8 cellular contexts compared by ENCODE assay signal in genomic region chr2:173402405-173402974, GRCh38. TPM values are rescaled to one million over a fixed set of nuclear protein-coding genes. Genes with fewer than 3 reads are reported as not detected.
A peak's percentile ranks its signal among the peaks of the same experiment; 100 is the strongest.
DNase-seq lines count a peak whose midpoint lies in the region; FAIRE-seq and TF ChIP-seq lines count a peak whose summit lies in the region.

No MANE protein-coding gene starts in this region.

- FAIRE-seq in GM19239 (lab: Jason Lieb, UNC): peak; percentile 96

- intact Hi-C loops in activated T-helper 1 cell treated with anti-CD3 and anti-CD28 coated beads, Interleukin-12 subunit alpha, Interleukin-12 subunit beta, Interleukin-2, Interleukin-4 antibody, amounts not matched to agents 30 ng/mL and 10 ng/mL and 1 ng/mL, durations not matched to agents 14 hours and 24 hours and 36 hours (cut with micrococcal nuclease): loop anchor here (1.0 to 5.0 kb wide), 5 partner anchors 47 to 939 kb away; no protein-coding TSS in a partner anchor

- peak; percentile 34 for DNase-seq in AG09309 (ENCODE audit: low read depth)
- peak; percentile 61 for DNase-seq in GM19239 (ENCODE audit: insufficient read length, low spot score)
- DNase-seq in Kasumi-1 (lab: John Stamatoyannopoulos, UW): peak; percentile 90 to 94
- peak; percentile 77 for DNase-seq in RKO (ENCODE audit: low spot score)
- DNase-seq in activated T-helper 1 cell treated with anti-CD3 and anti-CD28 coated beads, Interleukin-12 subunit alpha, Interleukin-12 subunit beta, Interleukin-2, Interleukin-4 antibody, amounts not matched to agents 30 ng/mL and 10 ng/mL and 1 ng/mL, durations not matched to agents 14 hours and 24 hours and 36 hours (ENCODE audit: low spot score): peak; percentile 60
- DNase-seq in foreskin fibroblast: peak; percentile 75 to 92
- peak; percentile 67 for DNase-seq in stromal cell of bone marrow (ENCODE audit: low read depth)

- H3K27ac Mint-ChIP-seq in activated T-helper 1 cell treated with anti-CD3 and anti-CD28 coated beads, Interleukin-12 subunit alpha, Interleukin-12 subunit beta, Interleukin-2, Interleukin-4 antibody, amounts not matched to agents 30 ng/mL and 10 ng/mL and 1 ng/mL, durations not matched to agents 14 hours and 24 hours and 36 hours: no peak overlapping the region

- H3K4me3 ChIP-seq in AG09309 (ENCODE audit: control insufficient read depth, low read depth, low read length) (peak overlapping the region; percentile 21), foreskin fibroblast (ENCODE audit: low read depth in 1 of 2, low read length in 2 of 2) (peak overlapping the region; percentile 32 to 37), neutrophil (ENCODE audit: low read depth in 1 of 2, low read length in 1 of 2) (no peak overlapping the region)

- H3K36me3 ChIP-seq in neutrophil: no peaks in the 10 kb centered on the region

- H3K36me3 Mint-ChIP-seq in activated T-helper 1 cell treated with anti-CD3 and anti-CD28 coated beads, Interleukin-12 subunit alpha, Interleukin-12 subunit beta, Interleukin-2, Interleukin-4 antibody, amounts not matched to agents 30 ng/mL and 10 ng/mL and 1 ng/mL, durations not matched to agents 14 hours and 24 hours and 36 hours (ENCODE audit: low read depth): no peaks in the 10 kb centered on the region

- H3K27me3 ChIP-seq in neutrophil: peaks cover 100% of the 10 kb centered on the region

- no peaks in the 10 kb centered on the region for H3K9me3 Mint-ChIP-seq in activated T-helper 1 cell treated with anti-CD3 and anti-CD28 coated beads, Interleukin-12 subunit alpha, Interleukin-12 subunit beta, Interleukin-2, Interleukin-4 antibody, amounts not matched to agents 30 ng/mL and 10 ng/mL and 1 ng/mL, durations not matched to agents 14 hours and 24 hours and 36 hours

- TF ChIP-seq CTCF in AG09309 (IDR thresholded peaks at IDR 0.05; ENCODE audit: control insufficient read depth, insufficient read depth, low read depth, low read length, missing control alignments) (peak; percentile 93), foreskin fibroblast (IDR thresholded peaks at IDR 0.05; ENCODE audit: low read depth, low read length) (peak; percentile 88), neutrophil (IDR thresholded peaks at IDR 0.05) (peak; percentile 61)

- H3K4me3 Mint-ChIP-seq in activated T-helper 1 cell treated with anti-CD3 and anti-CD28 coated beads, Interleukin-12 subunit alpha, Interleukin-12 subunit beta, Interleukin-2, Interleukin-4 antibody, amounts not matched to agents 30 ng/mL and 10 ng/mL and 1 ng/mL, durations not matched to agents 14 hours and 24 hours and 36 hours: no peak overlapping the region

- H3K27ac ChIP-seq in neutrophil: no peak overlapping the region

- H3K27me3 Mint-ChIP-seq in activated T-helper 1 cell treated with anti-CD3 and anti-CD28 coated beads, Interleukin-12 subunit alpha, Interleukin-12 subunit beta, Interleukin-2, Interleukin-4 antibody, amounts not matched to agents 30 ng/mL and 10 ng/mL and 1 ng/mL, durations not matched to agents 14 hours and 24 hours and 36 hours (ENCODE audit: insufficient read depth): peaks cover 68% of the 10 kb centered on the region

- no peaks in the 10 kb centered on the region for H3K4me1 ChIP-seq in neutrophil (ENCODE audit: control insufficient read depth in 1 of 2, insufficient read depth in 1 of 2, low read depth in 1 of 2, low read length in 1 of 2)

- H3K4me1 Mint-ChIP-seq in activated T-helper 1 cell treated with anti-CD3 and anti-CD28 coated beads, Interleukin-12 subunit alpha, Interleukin-12 subunit beta, Interleukin-2, Interleukin-4 antibody, amounts not matched to agents 30 ng/mL and 10 ng/mL and 1 ng/mL, durations not matched to agents 14 hours and 24 hours and 36 hours (ENCODE audit: low read depth): peaks cover 10% of the 10 kb centered on the region

- H3K9me3 ChIP-seq in neutrophil: no peaks in the 10 kb centered on the region

RNA-seq across cellular contexts. Expression of gene CDCA7, which starts 47.8 kb away (rescaled TPM):
- 112 and 115 TPM in 2 replicates for total RNA-seq in activated T-helper 1 cell treated with anti-CD3 and anti-CD28 coated beads, Interleukin-12 subunit alpha, Interleukin-12 subunit beta, Interleukin-2, Interleukin-4 antibody, amounts not matched to agents 30 ng/mL and 10 ng/mL and 1 ng/mL, durations not matched to agents 14 hours and 24 hours and 36 hours

Comparison
In these comparisons a context has a peak if more than half of its experiments do, and no peak if none do; other contexts are left out.
1. DNase-seq: peak in every context shown above with its lines; median percentile 92 in Kasumi-1; 84 in foreskin fibroblast; 77 in RKO; 67 in stromal cell of bone marrow; 61 in GM19239; 60 in activated T-helper 1 cell treated with anti-CD3 and anti-CD28 coated beads, Interleukin-12 subunit alpha, Interleukin-12 subunit beta, Interleukin-2, Interleukin-4 antibody, amounts not matched to agents 30 ng/mL and 10 ng/mL and 1 ng/mL, durations not matched to agents 14 hours and 24 hours and 36 hours; 34 in AG09309.
2. H3K4me3 ChIP-seq: peak in AG09309 (single experiment) and foreskin fibroblast (2 of 2); none in neutrophil (0 of 2).
3. Peak in every context shown above with its lines, with median percentiles within 50 percentile points of each other: CTCF ChIP-seq.